Comparison of ENCODE assay signal across 23 cellular contexts in the genomic region with DNA sequence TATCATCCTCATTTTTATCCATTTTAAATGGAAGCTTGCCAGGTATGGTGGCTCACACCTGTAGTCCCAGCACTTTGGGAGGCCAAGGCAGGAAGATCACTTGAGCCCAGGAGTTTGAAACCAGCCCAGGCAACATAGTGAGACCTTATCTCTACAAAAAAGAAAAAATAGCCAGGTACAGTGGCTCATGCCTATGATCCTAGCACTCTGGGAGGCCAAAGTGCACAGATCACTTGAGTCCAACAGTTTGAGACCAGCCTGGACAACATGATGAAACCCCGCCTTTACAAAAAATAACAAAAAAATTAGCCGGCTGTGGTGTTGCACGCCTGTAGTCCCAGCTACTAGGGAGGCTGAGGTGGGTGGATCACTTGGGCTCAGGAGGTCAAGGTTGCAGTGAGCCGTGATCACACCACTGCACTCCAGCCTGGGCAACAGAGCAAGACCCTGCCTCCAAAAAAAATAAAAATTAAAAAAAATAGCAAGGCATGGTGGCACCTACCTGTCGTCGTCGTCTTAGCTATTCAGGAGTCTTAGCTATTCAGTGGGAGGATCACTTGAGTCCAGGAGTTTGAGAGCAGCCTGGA.
DNase-seq lines count a peak whose midpoint lies in the region; ATAC-seq, FAIRE-seq and TF ChIP-seq lines count a peak whose summit lies in the region.
"Had no signal": no experiment of that assay in that cellular context is flagged by ENCODE, and none has a peak within 500 bp of the region (broad histone marks: within the 10 kb centered on the region; RNA-seq: fewer than 3 reads in every experiment).

No MANE protein-coding gene starts in this region.

- H3K4me3 ChIP-seq in heart right ventricle, result no peak overlapping the region
- H3K4me3 ChIP-seq in hepatocyte, result no peak overlapping the region
- H3K4me3 ChIP-seq in small intestine (ENCODE audit: low read depth in 1 of 2, low read length in 2 of 2), result no peak overlapping the region
- H3K4me3 ChIP-seq in upper lobe of right lung, result no peak overlapping the region
- no peak overlapping the region for H3K4me3 ChIP-seq in breast epithelium
- H3K4me3 ChIP-seq: cardiac muscle cell, GM12878, K562, pancreas, SK-N-MC had no signal

- DNase-seq in heart right ventricle (no peak), left ventricle myocardium superior (no peak), hepatocyte (ENCODE audit: low spot score) (no peak), small intestine (peak; percentile 27), upper lobe of right lung (peak; percentile 2), breast epithelium (ENCODE audit: low spot score in 2 of 2) (no peak), occipital lobe (lab: John Stamatoyannopoulos, UW) (no peak)
- DNase-seq: activated CD4-positive, alpha-beta T cell treated with anti-CD3 and anti-CD28 coated beads, Interleukin-2, amount 50 U/mL, for 4 hours; CD4-positive, alpha-beta memory T cell; EL; kidney glomerular epithelial cell; NCI-H226; RPMI8226; stimulated activated naive B cell treated with anti-CD40 and anti-IgM and Interleukin-4, amounts not matched to agents 10 μg/mL and 1 μg/mL and 100 μg/mL, for 72 hours had no signal

- intact Hi-C loops in heart right ventricle (cut with DNase I) (loop anchor here in 3 of 10 donors (2.0 to 5.0 kb wide), 3 partner anchors 35 to 45 kb away; no protein-coding TSS in a partner anchor), left ventricle myocardium superior (cut with micrococcal nuclease) (no loop called here), upper lobe of right lung (cut with DNase I) (no loop called here), breast epithelium (cut with DNase I; ENCODE audit: low total_unique reads) (no loop called here)

- peaks cover 8% of the 10 kb centered on the region for H3K79me2 ChIP-seq in hepatocyte

- no peaks in the 10 kb centered on the region for H3K9me3 ChIP-seq in heart right ventricle
- no peaks in the 10 kb centered on the region for H3K9me3 ChIP-seq in hepatocyte (ENCODE audit: low read depth)
- H3K9me3 ChIP-seq in small intestine (ENCODE audit: control insufficient read depth, low read depth), result no peaks in the 10 kb centered on the region
- H3K9me3 ChIP-seq in upper lobe of right lung, result no peaks in the 10 kb centered on the region
- H3K9me3 ChIP-seq in breast epithelium, result no peaks in the 10 kb centered on the region
- H3K9me3 ChIP-seq: pancreas had no signal

- H3K27me3 ChIP-seq in heart right ventricle, result no peaks in the 10 kb centered on the region
- no peaks in the 10 kb centered on the region for H3K27me3 ChIP-seq in hepatocyte
- H3K27me3 ChIP-seq in small intestine (ENCODE audit: control insufficient read depth in 2 of 2, insufficient read depth in 2 of 2, low read length in 2 of 2), result no peaks in the 10 kb centered on the region
- H3K27me3 ChIP-seq in upper lobe of right lung, result no peaks in the 10 kb centered on the region
- H3K27me3 ChIP-seq in breast epithelium, result no peaks in the 10 kb centered on the region
- H3K27me3 ChIP-seq: cardiac muscle cell, pancreas had no signal

- no peak for ATAC-seq in heart right ventricle
- ATAC-seq in left ventricle myocardium superior, result no peak
- ATAC-seq in upper lobe of right lung, result no peak
- ATAC-seq in GM18858 (IDR thresholded peaks at IDR 0.05; ENCODE audit: unreplicated experiment), result no peak
- ATAC-seq: GM12878; K562; natural killer cell treated with Interleukin-12 subunit alpha and Interleukin-12 subunit beta and Interleukin-15 and Interleukin-18, amount 100 ng/mL, for 72 hours; stimulated activated naive B cell treated with anti-CD40 and anti-IgM and Interleukin-4, amounts not matched to agents 10 μg/mL and 1 μg/mL and 100 μg/mL, for 72 hours had no signal

- no peak overlapping the region for H3K4me2 ChIP-seq in hepatocyte

- H3K4me1 ChIP-seq in heart right ventricle, result peaks cover 40 to 85% (median 67%) of the 10 kb centered on the region in 9 donors
- peaks cover 57% of the 10 kb centered on the region for H3K4me1 ChIP-seq in hepatocyte (ENCODE audit: insufficient read depth)
- peaks cover 0 to 10% of the 10 kb centered on the region in 2 donors for H3K4me1 ChIP-seq in small intestine (ENCODE audit: control insufficient read depth in 2 of 2, insufficient read depth in 1 of 2, low read depth in 1 of 2, low read length in 1 of 2)
- H3K4me1 ChIP-seq in upper lobe of right lung, result peaks cover 48% of the 10 kb centered on the region
- H3K4me1 ChIP-seq in breast epithelium, result peaks cover 11 to 12% of the 10 kb centered on the region in 2 donors

- WGBS in heart right ventricle, 2 donors, result 87 to 91% methylated on average over 7 of the region's 7 CpGs
- 96% methylated on average over 7 of the region's 7 CpGs for WGBS in hepatocyte (ENCODE audit: low lambda C conversion rate, missing lambda C conversion rate)
- 86 to 96% (median 90%) methylated on average over 7 of the region's 7 CpGs for WGBS in small intestine, 3 donors

- H4K20me1 ChIP-seq in hepatocyte (ENCODE audit: insufficient read depth, poor library complexity, severe bottlenecking), result no peaks in the 10 kb centered on the region

- H3K36me3 ChIP-seq in heart right ventricle (peaks cover 0 to 53% (median 10%) of the 10 kb centered on the region in 9 donors), hepatocyte (replicated peaks; ENCODE audit: insufficient read depth, low read depth) (no peaks in the 10 kb centered on the region), small intestine (ENCODE audit: control insufficient read depth in 2 of 2, insufficient read depth in 2 of 2, low read length in 2 of 2) (peaks cover 0 to 4% of the 10 kb centered on the region in 2 donors), upper lobe of right lung (peaks cover 39% of the 10 kb centered on the region), breast epithelium (no peaks in the 10 kb centered on the region)
- H3K36me3 ChIP-seq: cardiac muscle cell had no signal

- H3K9me2 ChIP-seq in hepatocyte (replicated peaks; ENCODE audit: insufficient read depth), result no peaks in the 10 kb centered on the region

- no peak for TF ChIP-seq POLR2A in breast epithelium (IDR thresholded peaks at IDR 0.05)

- H3K27ac ChIP-seq in heart right ventricle, result peak overlapping the region in 9 of 10 donors; percentile 26 to 93 (median 57)
- peak overlapping the region; percentile 93 for H3K27ac ChIP-seq in hepatocyte
- peak overlapping the region in 1 of 2 donors; percentile 36 for H3K27ac ChIP-seq in small intestine (ENCODE audit: low read depth in 1 of 2, low read length in 1 of 2)
- peak overlapping the region; percentile 33 for H3K27ac ChIP-seq in upper lobe of right lung
- no peak overlapping the region for H3K27ac ChIP-seq in breast epithelium
- H3K27ac ChIP-seq: cardiac muscle cell, pancreas, SK-N-MC had no signal

- TF ChIP-seq CTCF in heart right ventricle (IDR thresholded peaks at IDR 0.05), result no peak
- TF ChIP-seq CTCF in hepatocyte (IDR thresholded peaks at IDR 0.05; ENCODE audit: poor library complexity), result no peak
- no peak for TF ChIP-seq CTCF in upper lobe of right lung (IDR thresholded peaks at IDR 0.05)
- TF ChIP-seq CTCF in breast epithelium (IDR thresholded peaks at IDR 0.05), result no peak

- no peak for FAIRE-seq in small intestine (lab: Jason Lieb, UNC)
- FAIRE-seq: A204.1, GM12878, K562, pancreas, TTC549 had no signal

- H2AFZ ChIP-seq in hepatocyte, result no peak overlapping the region

Comparison
In these comparisons a context has a peak if more than half of its experiments do, and no peak if none do; other contexts are left out.
1. DNase-seq: peak in small intestine (single experiment) and upper lobe of right lung (single experiment); none in heart right ventricle (0 of 2), left ventricle myocardium superior (single experiment), hepatocyte (single experiment), breast epithelium (0 of 2) and occipital lobe (single experiment).
2. H3K27ac ChIP-seq: peak in heart right ventricle (9 of 10), hepatocyte (single experiment) and upper lobe of right lung (single experiment); none in breast epithelium (0 of 2).